16 cellular contexts compared by ENCODE assay signal in the genomic region with DNA sequence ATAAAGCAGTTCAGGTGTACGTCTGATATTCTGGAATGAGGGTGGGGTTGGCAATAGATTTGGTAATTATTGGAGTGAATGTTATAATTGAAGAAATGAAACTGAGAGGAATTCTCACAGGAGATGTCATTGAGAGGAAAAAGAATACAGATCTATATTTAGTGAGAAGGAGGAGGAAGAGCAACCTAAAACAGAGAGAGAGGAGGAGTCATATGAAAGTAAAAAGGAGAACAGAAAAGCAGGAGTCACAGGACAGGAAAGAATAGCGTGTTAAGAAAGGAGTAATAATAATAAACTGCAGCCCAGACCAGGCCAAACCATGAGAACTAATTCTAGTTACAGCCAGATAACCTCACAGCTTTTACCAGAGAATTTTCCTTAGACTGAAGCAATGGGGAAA.
DNase-seq lines count a peak whose midpoint lies in the region; ATAC-seq, FAIRE-seq and TF ChIP-seq lines count a peak whose summit lies in the region.
"Had no signal": no experiment of that assay in that cellular context is flagged by ENCODE, and none has a peak within 500 bp of the region (broad histone marks: within the 10 kb centered on the region; RNA-seq: fewer than 3 reads in every experiment).

No MANE protein-coding gene starts in this region.

- no peak overlapping the region for H3K27ac Mint-ChIP-seq in activated naive CD4-positive, alpha-beta T cell treated with anti-CD3 and anti-CD28 coated beads for 36 hours

- peak; percentile 11 for FAIRE-seq in D721Med (lab: Jason Lieb, UNC)
- FAIRE-seq: colon had no signal

- CTCF ChIA-PET in activated naive CD4-positive, alpha-beta T cell treated with anti-CD3 and anti-CD28 coated beads for 36 hours (lab: Charles Lee) = no interaction called here
- CTCF ChIA-PET in GM10248 (lab: Yijun Ruan, JAX) = interaction anchor here (1.1 kb wide), 1 partner anchor 9 kb away, joined by 3 read pairs; no protein-coding TSS in a partner anchor

- POLR2A ChIA-PET in GM10248 (lab: Yijun Ruan, JAX) = no interaction called here

- no peak for TF ChIP-seq CTCF in D721Med (IDR thresholded peaks at IDR 0.05; ENCODE audit: insufficient read depth, missing control alignments)
- no peak for TF ChIP-seq CTCF in GM10248 (IDR thresholded peaks at IDR 0.05; ENCODE audit: control extremely low read depth, extremely low read depth, low read depth, missing control alignments)

- H3K36me3 Mint-ChIP-seq in activated naive CD4-positive, alpha-beta T cell treated with anti-CD3 and anti-CD28 coated beads for 36 hours (ENCODE audit: low read depth) = no peaks in the 10 kb centered on the region

- no peak overlapping the region for H3K4me3 Mint-ChIP-seq in activated naive CD4-positive, alpha-beta T cell treated with anti-CD3 and anti-CD28 coated beads for 36 hours

- peaks cover 18% of the 10 kb centered on the region for H3K27me3 Mint-ChIP-seq in activated naive CD4-positive, alpha-beta T cell treated with anti-CD3 and anti-CD28 coated beads for 36 hours (ENCODE audit: low read depth)

- H3K9me3 Mint-ChIP-seq in activated naive CD4-positive, alpha-beta T cell treated with anti-CD3 and anti-CD28 coated beads for 36 hours = no peaks in the 10 kb centered on the region

- peak; percentile 61 for ATAC-seq in GM19452 (IDR thresholded peaks at IDR 0.05; ENCODE audit: unreplicated experiment)
- ATAC-seq in HG02884 (IDR thresholded peaks at IDR 0.05; ENCODE audit: unreplicated experiment) = peak; percentile 97
- ATAC-seq: psoas muscle had no signal

- intact Hi-C loops in activated naive CD4-positive, alpha-beta T cell treated with anti-CD3 and anti-CD28 coated beads for 36 hours (cut with micrococcal nuclease) = no loop called here

- H3K4me1 Mint-ChIP-seq in activated naive CD4-positive, alpha-beta T cell treated with anti-CD3 and anti-CD28 coated beads for 36 hours (ENCODE audit: low read depth) = no peaks in the 10 kb centered on the region

- DNase-seq in D721Med (ENCODE audit: insufficient read length, low spot score) = no peak
- peak; percentile 86 for DNase-seq in MV-4-11 (lab: John Stamatoyannopoulos, UW)
- DNase-seq in activated naive CD4-positive, alpha-beta T cell treated with anti-CD3 and anti-CD28 coated beads for 36 hours = no peak
- no peak for DNase-seq in GM10248 (ENCODE audit: extremely low spot score)
- no peak for DNase-seq in EL
- DNase-seq in NCI-H2107 (lab: John Stamatoyannopoulos, UW) = no peak
- DNase-seq: activated CD8-positive, alpha-beta memory T cell treated with anti-CD3 and anti-CD28 coated beads, Interleukin-2, amount 50 U/mL, for 4 hours; mesenchymal stem cell; NCI-H1092 treated with DMSO at 0.1 percent for 48 hours; NCI-H82; psoas muscle; stimulated activated naive CD4-positive, alpha-beta T cell; WERI-Rb-1 had no signal
